Comparison of ENCODE assay signal across 9 cellular contexts in the genomic region with DNA sequence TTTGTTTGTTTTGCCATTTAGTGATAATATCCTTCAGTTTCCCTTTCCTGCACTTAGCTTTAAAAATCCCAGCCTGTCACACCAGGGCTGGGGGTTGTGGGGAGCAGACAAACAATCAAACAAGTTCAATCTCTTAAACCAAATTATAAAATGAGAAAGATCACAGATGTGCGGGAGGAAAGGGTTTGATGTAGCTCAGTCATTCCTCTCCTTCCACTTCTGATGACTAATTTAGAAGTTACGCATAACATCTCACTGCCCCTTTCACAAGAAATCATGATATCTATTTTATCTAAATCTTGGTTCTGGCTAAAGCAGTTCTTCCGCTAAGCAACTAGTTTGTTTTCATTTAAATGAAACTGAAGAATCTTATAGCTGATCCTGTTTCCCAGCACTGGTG. TPM values are rescaled to one million over a fixed set of nuclear protein-coding genes. Genes with fewer than 3 reads are reported as not detected.
DNase-seq lines count a peak whose midpoint lies in the region; ATAC-seq and TF ChIP-seq lines count a peak whose summit lies in the region.
"Had no signal": no experiment of that assay in that cellular context is flagged by ENCODE, and none has a peak within 500 bp of the region (broad histone marks: within the 10 kb centered on the region; RNA-seq: fewer than 3 reads in every experiment).

No MANE protein-coding gene starts in this region.

- H3K27ac ChIP-seq in foreskin keratinocyte = peak overlapping the region; percentile 85

- no peaks in the 10 kb centered on the region for H3K27me3 ChIP-seq in foreskin keratinocyte

- peaks cover 4 to 6% of the 10 kb centered on the region in 2 donors for H3K9me3 Mint-ChIP-seq in activated T-cell treated with anti-CD3 and anti-CD28 coated beads, Interleukin-2, amount 50 U/mL, for 72 hours
- H3K9me3 Mint-ChIP-seq: effector memory CD8-positive, alpha-beta T cell had no signal

- in situ Hi-C loops in ACHN (cut with HindIII; ENCODE audit: low pct_ligation_motif_present, low pct_unique_long_range_greater_than_20kb, low sequenced_read_pairs) = no loop called here

- peaks cover 32% of the 10 kb centered on the region for H3K4me1 ChIP-seq in foreskin keratinocyte

- H3K27ac Mint-ChIP-seq in activated T-cell treated with anti-CD3 and anti-CD28 coated beads, Interleukin-2, amount 50 U/mL, for 72 hours = peak overlapping the region; percentile 99
- H3K27ac Mint-ChIP-seq: effector memory CD8-positive, alpha-beta T cell had no signal

- H3K36me3 Mint-ChIP-seq in activated T-cell treated with anti-CD3 and anti-CD28 coated beads, Interleukin-2, amount 50 U/mL, for 72 hours (ENCODE audit: insufficient read depth in 2 of 2) = peaks cover 8 to 10% of the 10 kb centered on the region in 2 donors

- H3K4me3 Mint-ChIP-seq in activated T-cell treated with anti-CD3 and anti-CD28 coated beads, Interleukin-2, amount 50 U/mL, for 72 hours = peak overlapping the region; percentile 72 to 74
- H3K4me3 Mint-ChIP-seq: effector memory CD8-positive, alpha-beta T cell had no signal

- no peak for TF ChIP-seq CTCF in foreskin keratinocyte (conservative IDR thresholded peaks at IDR 0.05)

- peaks cover 49% of the 10 kb centered on the region for H3K4me1 Mint-ChIP-seq in activated T-cell treated with anti-CD3 and anti-CD28 coated beads, Interleukin-2, amount 50 U/mL, for 72 hours (ENCODE audit: low read depth)

- DNase-seq in ACHN (peak; percentile 53), HCEC 1CT (peak; percentile 94), foreskin keratinocyte (peak; percentile 75 to 87), GOT3 (lab: John Stamatoyannopoulos, UW) (no peak)
- peak; percentile 31 to 56 for DNase-seq in activated T-cell treated with anti-CD3 and anti-CD28 coated beads, Interleukin-2, amount 50 U/mL, for 72 hours
- DNase-seq: effector memory CD8-positive, alpha-beta T cell had no signal

- peaks cover 21% of the 10 kb centered on the region for H3K27me3 Mint-ChIP-seq in activated T-cell treated with anti-CD3 and anti-CD28 coated beads, Interleukin-2, amount 50 U/mL, for 72 hours (ENCODE audit: low read depth)

- ATAC-seq in activated T-cell treated with anti-CD3 and anti-CD28 coated beads, Interleukin-2, amount 50 U/mL, for 72 hours (replicated peaks in 1 of 2) = peak; percentile 64 to 70
- ATAC-seq in foreskin keratinocyte = peak; percentile 73
- no peak for ATAC-seq in HG02610 (IDR thresholded peaks at IDR 0.05; ENCODE audit: unreplicated experiment)
- no peak for ATAC-seq in HG02970 (IDR thresholded peaks at IDR 0.05; ENCODE audit: low FRiP score, unreplicated experiment)
- ATAC-seq in GM21526 (IDR thresholded peaks at IDR 0.05; ENCODE audit: low FRiP score, unreplicated experiment) = no peak
- ATAC-seq: effector memory CD8-positive, alpha-beta T cell had no signal

RNA-seq across cellular contexts. Expression of a gene that starts 34.1 kb away (rescaled TPM):
- 10 to 100 TPM; 29.7 to 38.2 TPM for total RNA-seq in activated T-cell treated with anti-CD3 and anti-CD28 coated beads, Interleukin-2, amount 50 U/mL, for 72 hours
- total RNA-seq in foreskin keratinocyte = 39.2 and 39.8 TPM in 2 replicates
- polyA plus RNA-seq in foreskin keratinocyte = 22.6 and 24.7 TPM in 2 replicates

Comparison
In these comparisons a context has a peak if more than half of its experiments do, and no peak if none do; other contexts are left out.
1. ATAC-seq: peak in activated T-cell treated with anti-CD3 and anti-CD28 coated beads, Interleukin-2, amount 50 U/mL, for 72 hours (2 of 2) and foreskin keratinocyte (single experiment); none in HG02610 (single experiment), HG02970 (single experiment) and GM21526 (single experiment).